ENCODE assay signal across 8 cellular contexts in the genomic region with DNA sequence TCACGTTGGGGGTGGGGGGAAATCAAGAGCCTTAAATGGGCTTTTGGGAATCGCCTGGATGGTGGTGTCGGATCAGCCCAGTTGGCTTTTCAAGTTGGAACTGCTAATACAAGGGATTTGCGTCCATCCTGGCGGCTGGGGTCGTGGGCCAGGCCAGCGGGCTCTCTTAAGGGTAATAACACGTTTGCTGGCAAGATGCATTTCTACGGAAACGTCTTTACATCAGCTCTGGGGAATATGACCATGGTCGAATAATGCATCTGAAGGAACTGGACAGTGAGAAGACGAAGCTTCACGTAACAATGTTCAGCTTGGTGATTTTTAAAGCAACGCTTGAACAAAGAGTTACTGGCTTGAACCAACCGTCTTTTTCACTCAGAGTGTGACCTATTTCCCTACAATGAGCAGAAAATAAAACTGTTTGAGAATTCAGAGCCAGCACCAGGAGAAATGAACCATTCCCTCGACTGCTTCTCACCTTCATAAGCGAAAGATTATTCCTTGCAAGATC. TPM values are rescaled to one million over a fixed set of nuclear protein-coding genes. Genes with fewer than 3 reads are reported as not detected.
DNase-seq lines count a peak whose midpoint lies in the region; ATAC-seq and TF ChIP-seq lines count a peak whose summit lies in the region.

No MANE protein-coding gene starts in this region.

- RAD21 ChIA-PET in HCT116 (lab: Charles Lee; ENCODE audit: low non-redundant PET in 1 of 2, low total read pairs in 2 of 2, uncharacterized antibody in 2 of 2, unreplicated experiment in 2 of 2) = interaction anchor here in 1 of 2 experiments (0.6 to 0.7 kb wide), 2 partner anchors 34 to 213 kb away, joined by 4 read pairs; no protein-coding TSS in a partner anchor

- TF ChIP-seq CTCF in BE2C (IDR thresholded peaks at IDR 0.05; ENCODE audit: low read depth, low read length) (no peak), HCT116 (IDR thresholded peaks at IDR 0.05 in 2 of 3, conservative IDR thresholded peaks at IDR 0.05 in 1 of 3; ENCODE audit: borderline replicate concordance in 1 of 3, insufficient read depth in 1 of 3, low read depth in 2 of 3, low read length in 2 of 3) (no peak), WI38 (IDR thresholded peaks at IDR 0.05; ENCODE audit: low read depth, low read length) (no peak)

- H3K4me3 ChIP-seq in BE2C (ENCODE audit: low read depth, low read length) = peak overlapping the region; percentile 90
- peak overlapping the region in 1 of 2 experiments; percentile 65; a peak in 3 of 4 replicates for H3K4me3 ChIP-seq in HCT116 (replicated peaks in 1 of 2; ENCODE audit: low read depth in 1 of 2, low read length in 2 of 2)
- peak overlapping the region; percentile 89 for H3K4me3 ChIP-seq in WI38 (ENCODE audit: low read depth, low read length)
- H3K4me3 ChIP-seq in rectal smooth muscle tissue (ENCODE audit: low read length) = peak overlapping the region; percentile 99

- H4K20me1 ChIP-seq in HCT116 (ENCODE audit: insufficient read depth) = no peaks in the 10 kb centered on the region

- intact Hi-C loops in HCT116 (cut with micrococcal nuclease) = loop anchor here (5.0 kb wide), 3 partner anchors 223 to 503 kb away; no protein-coding TSS in a partner anchor
- intact Hi-C loops in head of caudate nucleus (cut with DNase I) = loop anchor here (5.0 to 10.0 kb wide), 3 partner anchors 291 to 1073 kb away; no protein-coding TSS in a partner anchor

- CTCF ChIA-PET in HCT116 (lab: Charles Lee) = interaction anchor here (0.6 kb wide), 1 partner anchor 1017 kb away, joined by 3 read pairs; no protein-coding TSS in a partner anchor

- H3K27ac ChIP-seq in HCT116 (ENCODE audit: low read depth, low read length) (no peak overlapping the region), rectal smooth muscle tissue (ENCODE audit: low read depth, low read length) (peak overlapping the region; percentile 97)

- H3K9me2 ChIP-seq in HCT116 (ENCODE audit: insufficient read depth) = no peaks in the 10 kb centered on the region

- H3K4me1 ChIP-seq in BE2C (no peaks in the 10 kb centered on the region; the same call in 1 of the 2 replicates), HCT116 (ENCODE audit: control insufficient read depth in 1 of 2, insufficient read depth in 2 of 2, low read length in 2 of 2) (peaks cover 11 to 28% of the 10 kb centered on the region in 2 experiments; a peak in 3 of 4 replicates), rectal smooth muscle tissue (ENCODE audit: control insufficient read depth, insufficient read depth, low read length) (no peaks in the 10 kb centered on the region)

- H3K9me3 ChIP-seq in BE2C = no peaks in the 10 kb centered on the region
- H3K9me3 ChIP-seq in HCT116 (ENCODE audit: control insufficient read depth in 1 of 2, insufficient read depth in 1 of 2, low read depth in 1 of 2, low read length in 2 of 2) = no peaks in the 10 kb centered on the region

- H3K79me2 ChIP-seq in HCT116 (ENCODE audit: insufficient read depth, low read length) = peaks cover 23% of the 10 kb centered on the region

- peak overlapping the region; percentile 65 for H2AFZ ChIP-seq in HCT116 (ENCODE audit: low read depth, low read length, poor library complexity, severe bottlenecking)

- peak overlapping the region; percentile 57; the same call in 1 of the 2 replicates for H3K9ac ChIP-seq in HCT116 (ENCODE audit: low read length)
- peak overlapping the region; percentile 35 for H3K9ac ChIP-seq in rectal smooth muscle tissue (ENCODE audit: low read length)

- H3K27me3 ChIP-seq in BE2C (no peaks in the 10 kb centered on the region), HCT116 (ENCODE audit: insufficient read depth, low read length) (no peaks in the 10 kb centered on the region), rectal smooth muscle tissue (ENCODE audit: control insufficient read depth, insufficient read depth, low read length) (no peaks in the 10 kb centered on the region)

- POLR2A ChIA-PET in HCT116 (lab: Charles Lee) = interaction anchor here (0.7 kb wide), 1 partner anchor 506 kb away, joined by 3 read pairs; no protein-coding TSS in a partner anchor

- peak overlapping the region; percentile 95 for H3K4me2 ChIP-seq in HCT116 (ENCODE audit: low read length)

- no peak for ATAC-seq in HCT116

- DNase-seq in BE2C (peak; percentile 34), HCT116 (ENCODE audit: low read depth, low spot score) (no peak), head of caudate nucleus (peak in 33 of 42 donors; percentile 5 to 72 (median 45)), cortex of kidney (lab: John Stamatoyannopoulos, UW) (no peak), D341Med (ENCODE audit: low spot score) (no peak)
- no peak for DNase-seq in activated CD4-positive, alpha-beta T cell treated with anti-CD3 and anti-CD28 coated beads, Interleukin-2, amount 50 U/mL, for 48 hours

- no peak for TF ChIP-seq RAD21 in HCT116 (IDR thresholded peaks at IDR 0.05; ENCODE audit: low read depth)

- BruUV-seq in HCT116 (replicated peaks; lab: Mats Ljungman, UMichigan) = no TSS peak

- TF ChIP-seq POLR2A in HCT116 (IDR thresholded peaks at IDR 0.05; ENCODE audit: borderline replicate concordance, extremely low read depth, insufficient read depth, insufficient read length) = no peak

- H3K36me3 ChIP-seq in BE2C (peaks cover 14% of the 10 kb centered on the region), HCT116 (ENCODE audit: control insufficient read depth in 1 of 2, insufficient read depth in 2 of 2, low read length in 2 of 2) (peaks cover 0 to 3% of the 10 kb centered on the region in 2 experiments; a peak in 2 of 4 replicates), rectal smooth muscle tissue (ENCODE audit: control insufficient read depth, insufficient read depth, low read length) (peaks cover 4% of the 10 kb centered on the region)

TF ChIP-seq in HCT116, 20 proteins besides CTCF, POLR2A, EP300 and RAD21:
- TF ChIP-seq SIN3A (IDR thresholded peaks at IDR 0.05; ENCODE audit: low read depth) = no peak
- no peak for TF ChIP-seq CBX3 (IDR thresholded peaks at IDR 0.05; ENCODE audit: low read depth)
TF ChIP-seq in HCT116: peak in this region for 0.

RNA-seq across cellular contexts. Expression of a gene that starts 1.6 kb away (rescaled TPM):
- 45.7 TPM for polyA plus RNA-seq in BE2C (2012; ENCODE audit: insufficient read depth, insufficient read length, low read depth)
- 25.7 TPM for total RNA-seq in HCT116 (2021; ENCODE audit: unreplicated experiment)
- 3.5 and 5.7 TPM in 2 replicates for polyA plus RNA-seq in HCT116 (2012)

Comparison
In these comparisons a context has a peak if more than half of its experiments do, and no peak if none do; other contexts are left out.
1. DNase-seq: peak in BE2C (single experiment) and head of caudate nucleus (33 of 42); none in HCT116 (single experiment), cortex of kidney (single experiment), activated CD4-positive, alpha-beta T cell treated with anti-CD3 and anti-CD28 coated beads, Interleukin-2, amount 50 U/mL, for 48 hours (0 of 2) and D341Med (single experiment).